Comparison of ENCODE assay signal across 27 cellular contexts in the genomic region with DNA sequence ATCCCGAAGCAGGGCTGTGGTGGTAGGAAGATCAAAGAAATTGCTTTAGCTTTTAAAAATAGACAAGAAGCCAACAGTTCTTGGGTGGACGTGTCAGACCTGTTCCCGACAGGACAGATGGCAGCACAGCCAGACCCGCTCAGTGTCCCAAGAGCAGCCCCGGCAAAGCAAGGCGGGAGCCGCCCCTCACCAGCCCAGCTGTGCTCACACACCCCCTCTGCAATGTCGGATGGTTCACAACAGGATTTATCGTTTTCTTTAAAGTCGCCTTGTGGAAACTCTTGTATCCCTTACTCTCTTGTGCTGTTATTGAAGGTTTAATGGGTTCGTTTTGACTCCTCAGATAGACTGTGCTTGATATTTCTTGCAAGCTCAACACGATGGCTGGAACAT.
DNase-seq lines count a peak whose midpoint lies in the region; TF ChIP-seq lines count a peak whose summit lies in the region.
"Had no signal": no experiment of that assay in that cellular context is flagged by ENCODE, and none has a peak within 500 bp of the region (broad histone marks: within the 10 kb centered on the region; RNA-seq: fewer than 3 reads in every experiment).

No MANE protein-coding gene starts in this region.

- TF ChIP-seq CTCF in brain (conservative IDR thresholded peaks at IDR 0.05) (no peak), vagina (IDR thresholded peaks at IDR 0.05) (no peak), A673 (conservative IDR thresholded peaks at IDR 0.05; ENCODE audit: low read depth, low read length) (no peak)

- peak overlapping the region; percentile 35 for H3K4me3 ChIP-seq in rectal smooth muscle tissue (ENCODE audit: low read length)
- H3K4me3 ChIP-seq in vagina = no peak overlapping the region
- H3K4me3 ChIP-seq in A673 (ENCODE audit: low read depth, low read length, poor library complexity, severe bottlenecking) = no peak overlapping the region
- H3K4me3 ChIP-seq: upper lobe of left lung had no signal

- H3K4me1 ChIP-seq in rectal smooth muscle tissue (ENCODE audit: control insufficient read depth, insufficient read depth, low read length) = peaks cover 36% of the 10 kb centered on the region
- peaks cover 24% of the 10 kb centered on the region for H3K4me1 ChIP-seq in vagina
- H3K4me1 ChIP-seq in A673 (ENCODE audit: insufficient read depth, low read length, poor library complexity, severe bottlenecking) = no peaks in the 10 kb centered on the region
- H3K4me1 ChIP-seq: upper lobe of left lung had no signal

- peaks cover 28% of the 10 kb centered on the region for H3K4me1 Mint-ChIP-seq in brain
- H3K4me1 Mint-ChIP-seq: activated CD4-positive, alpha-beta memory T cell treated with anti-CD3 and anti-CD28 coated beads, Interleukin-2, amount 10 ng/mL, durations not matched to agents 7 days and 5 days had no signal

- H3K27ac Mint-ChIP-seq in brain = peak overlapping the region in 3 of 5 experiments; percentile 58 to 85 (median 69)
- H3K27ac Mint-ChIP-seq: activated CD4-positive, alpha-beta memory T cell treated with anti-CD3 and anti-CD28 coated beads, Interleukin-2, amount 10 ng/mL, durations not matched to agents 7 days and 5 days; activated naive CD8-positive, alpha-beta T cell; activated T-helper 2 cell treated with anti-CD3 and anti-CD28 coated beads, Interferon-gamma antibody, Interleukin-2, Interleukin-4, amounts not matched to agents 10 μg/mL and 5 μg/mL and 100 μg/mL, durations not matched to agents 14 hours and 24 hours and 36 hours; dendritic cell treated with granulocyte-macrophage colony-stimulating factor and Interleukin-4, amounts not matched to agents 40 ng/mL and 50 ng/mL, for 4 days; HFFc6; mesothelial cell of epicardium had no signal

- H3K27me3 ChIP-seq in rectal smooth muscle tissue (ENCODE audit: control insufficient read depth, insufficient read depth, low read length) (no peaks in the 10 kb centered on the region), vagina (no peaks in the 10 kb centered on the region), A673 (replicated peaks; ENCODE audit: insufficient read depth, low read depth, low read length, poor library complexity) (peaks cover 48% of the 10 kb centered on the region)
- H3K27me3 ChIP-seq: upper lobe of left lung had no signal

- TF ChIP-seq POLR2A in vagina (IDR thresholded peaks at IDR 0.05) = no peak

- no peak overlapping the region for H3K4me3 Mint-ChIP-seq in brain
- H3K4me3 Mint-ChIP-seq: activated CD4-positive, alpha-beta memory T cell treated with anti-CD3 and anti-CD28 coated beads, Interleukin-2, amount 10 ng/mL, durations not matched to agents 7 days and 5 days; activated naive CD8-positive, alpha-beta T cell; dendritic cell treated with granulocyte-macrophage colony-stimulating factor and Interleukin-4, amounts not matched to agents 40 ng/mL and 50 ng/mL, for 4 days; HFFc6; mesothelial cell of epicardium had no signal

- peaks cover 0 to 4% (median 4%) of the 10 kb centered on the region in 5 experiments for H3K9me3 Mint-ChIP-seq in brain
- H3K9me3 Mint-ChIP-seq: activated CD4-positive, alpha-beta memory T cell treated with anti-CD3 and anti-CD28 coated beads, Interleukin-2, amount 10 ng/mL, durations not matched to agents 7 days and 5 days; activated T-helper 2 cell treated with anti-CD3 and anti-CD28 coated beads, Interferon-gamma antibody, Interleukin-2, Interleukin-4, amounts not matched to agents 10 μg/mL and 5 μg/mL and 100 μg/mL, durations not matched to agents 14 hours and 24 hours and 36 hours; dendritic cell treated with granulocyte-macrophage colony-stimulating factor and Interleukin-4, amounts not matched to agents 40 ng/mL and 50 ng/mL, for 4 days; HFFc6 had no signal

- no TSS peak for BruUV-seq in A673 (replicated peaks; lab: Mats Ljungman, UMichigan)

- no peaks in the 10 kb centered on the region for H3K36me3 Mint-ChIP-seq in brain
- H3K36me3 Mint-ChIP-seq: activated naive CD8-positive, alpha-beta T cell; mesothelial cell of epicardium had no signal

- no peak overlapping the region for H3K9ac ChIP-seq in rectal smooth muscle tissue (ENCODE audit: low read length)

- DNase-seq in left kidney (ENCODE audit: low read depth, low spot score) (peak; percentile 85), vagina (ENCODE audit: extremely low spot score in 2 of 2) (no peak), DMS114 treated with DMSO at 0.1 percent for 48 hours (lab: John Stamatoyannopoulos, UW; ENCODE audit: unreplicated experiment) (no peak), A673 (ENCODE audit: low spot score) (no peak), middle frontal gyrus (ENCODE audit: extremely low spot score, low spot score) (no peak)
- DNase-seq: activated CD4-positive, alpha-beta memory T cell treated with anti-CD3 and anti-CD28 coated beads, Interleukin-2, amount 10 ng/mL, durations not matched to agents 7 days and 5 days; activated CD4-positive, CD25-positive, alpha-beta regulatory T cell treated with anti-CD3 and anti-CD28 coated beads, Interleukin-2, amount 50 U/mL, for 72 hours; Calu3; caudate nucleus; HFFc6; Karpas-422; NCI-H1436; NCI-H2081 treated with DMSO at 0.1 percent for 48 hours; NCI-H226; NCI-H69; RPMI8226; stimulated activated CD4-positive, alpha-beta T cell treated with anti-CD3 and anti-CD28 coated beads, Interleukin-2, amount 100 ng/mL, for 24 hours had no signal

- H3K27ac ChIP-seq in rectal smooth muscle tissue (ENCODE audit: low read depth, low read length) = peak overlapping the region; percentile 87
- peak overlapping the region; percentile 82 for H3K27ac ChIP-seq in vagina
- no peak overlapping the region for H3K27ac ChIP-seq in A673 (ENCODE audit: low read depth, low read length, poor library complexity, severe bottlenecking)
- H3K27ac ChIP-seq: C4-2B, HL-60, neutrophil, upper lobe of left lung had no signal

- no peaks in the 10 kb centered on the region for H3K9me3 ChIP-seq in vagina
- no peaks in the 10 kb centered on the region for H3K9me3 ChIP-seq in A673 (ENCODE audit: low read depth, low read length, poor library complexity, severe bottlenecking)
- H3K9me3 ChIP-seq: neutrophil, upper lobe of left lung had no signal

- H3K36me3 ChIP-seq in rectal smooth muscle tissue (ENCODE audit: control insufficient read depth, insufficient read depth, low read length) (no peaks in the 10 kb centered on the region), vagina (no peaks in the 10 kb centered on the region), A673 (ENCODE audit: insufficient read depth, low read length, poor library complexity, severe bottlenecking) (no peaks in the 10 kb centered on the region)
- H3K36me3 ChIP-seq: neutrophil, upper lobe of left lung had no signal

- POLR2A ChIA-PET in A673 (lab: Charles Lee; ENCODE audit: low non-redundant PET) = no interaction called here

- CTCF ChIA-PET in A673 (lab: Charles Lee) = no interaction called here

- intact Hi-C loops in vagina (cut with DNase I) (no loop called here), A673 (cut with micrococcal nuclease; ENCODE audit: unreplicated experiment) (loop anchor here (10.0 kb wide), 2 partner anchors 564 to 694 kb away; no protein-coding TSS in a partner anchor)

- H3K27me3 Mint-ChIP-seq in brain = peaks cover 12% of the 10 kb centered on the region
